21 cellular contexts compared by ENCODE assay signal in the genomic region with DNA sequence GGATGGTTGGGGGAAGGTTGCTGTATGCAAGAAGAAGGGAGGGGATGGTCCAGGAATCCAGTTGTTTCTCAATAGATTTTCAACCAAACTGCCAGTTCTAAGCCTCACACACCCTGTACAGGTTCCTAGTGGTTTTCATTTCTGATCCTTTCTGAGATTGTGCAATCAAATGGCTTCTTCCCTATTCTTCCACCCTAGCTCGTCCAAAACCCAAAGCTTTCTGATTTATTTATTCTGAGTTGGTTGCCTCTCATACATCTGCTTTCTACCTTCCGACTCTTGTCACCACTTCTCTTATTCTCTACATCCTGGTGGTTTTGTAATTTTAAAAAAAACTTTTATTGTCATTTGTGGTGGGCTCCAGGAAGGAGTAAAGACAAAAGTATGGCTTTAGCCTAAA. TPM values are rescaled to one million over a fixed set of nuclear protein-coding genes. Genes with fewer than 3 reads are reported as not detected.
DNase-seq lines count a peak whose midpoint lies in the region; ATAC-seq and TF ChIP-seq lines count a peak whose summit lies in the region.
"Had no signal": no experiment of that assay in that cellular context is flagged by ENCODE, and none has a peak within 500 bp of the region (broad histone marks: within the 10 kb centered on the region; RNA-seq: fewer than 3 reads in every experiment).

No MANE protein-coding gene starts in this region.

- no peak overlapping the region for H3K4me3 Mint-ChIP-seq in activated T-helper 2 cell treated with anti-CD3 and anti-CD28 coated beads, Interferon-gamma antibody, Interleukin-2, Interleukin-4, amounts not matched to agents 10 μg/mL and 5 μg/mL and 100 μg/mL, durations not matched to agents 14 hours and 24 hours and 36 hours (ENCODE audit: low read depth)
- H3K4me3 Mint-ChIP-seq in type B pancreatic cell: no peak overlapping the region

- H3K27ac Mint-ChIP-seq in activated T-helper 2 cell treated with anti-CD3 and anti-CD28 coated beads, Interferon-gamma antibody, Interleukin-2, Interleukin-4, amounts not matched to agents 10 μg/mL and 5 μg/mL and 100 μg/mL, durations not matched to agents 14 hours and 24 hours and 36 hours: no peak overlapping the region
- H3K27ac Mint-ChIP-seq in type B pancreatic cell: no peak overlapping the region

- no peaks in the 10 kb centered on the region for H3K36me3 Mint-ChIP-seq in activated T-helper 2 cell treated with anti-CD3 and anti-CD28 coated beads, Interferon-gamma antibody, Interleukin-2, Interleukin-4, amounts not matched to agents 10 μg/mL and 5 μg/mL and 100 μg/mL, durations not matched to agents 14 hours and 24 hours and 36 hours (ENCODE audit: low read depth)
- H3K36me3 Mint-ChIP-seq in type B pancreatic cell: no peaks in the 10 kb centered on the region

- no peak for ATAC-seq in HG02642 (IDR thresholded peaks at IDR 0.05; ENCODE audit: poor library complexity, unreplicated experiment)
- ATAC-seq: Right ventricle myocardium inferior had no signal

- no peaks in the 10 kb centered on the region for H3K27me3 ChIP-seq in HL-60 (ENCODE audit: insufficient read depth, poor library complexity, severe bottlenecking)
- H3K27me3 ChIP-seq: BLaER1 had no signal

- H3K4me3 ChIP-seq in HL-60 (replicated peaks; ENCODE audit: insufficient read depth, low read length): no peak overlapping the region
- H3K4me3 ChIP-seq: BLaER1, HAP-1, SK-N-MC had no signal

- no peak overlapping the region for H3K27ac ChIP-seq in HL-60 (replicated peaks)
- H3K27ac ChIP-seq: BLaER1, KMS-11, SK-N-MC had no signal

- H3K27me3 Mint-ChIP-seq in activated T-helper 2 cell treated with anti-CD3 and anti-CD28 coated beads, Interferon-gamma antibody, Interleukin-2, Interleukin-4, amounts not matched to agents 10 μg/mL and 5 μg/mL and 100 μg/mL, durations not matched to agents 14 hours and 24 hours and 36 hours (ENCODE audit: low read depth): peaks cover 13% of the 10 kb centered on the region
- H3K27me3 Mint-ChIP-seq in type B pancreatic cell: no peaks in the 10 kb centered on the region

- TF ChIP-seq CTCF in HL-60 (IDR thresholded peaks at IDR 0.05; ENCODE audit: insufficient read depth, low read length) (no peak), type B pancreatic cell (conservative IDR thresholded peaks at IDR 0.05) (no peak)

- no peaks in the 10 kb centered on the region for H3K9me3 Mint-ChIP-seq in activated T-helper 2 cell treated with anti-CD3 and anti-CD28 coated beads, Interferon-gamma antibody, Interleukin-2, Interleukin-4, amounts not matched to agents 10 μg/mL and 5 μg/mL and 100 μg/mL, durations not matched to agents 14 hours and 24 hours and 36 hours
- H3K9me3 Mint-ChIP-seq in type B pancreatic cell: no peaks in the 10 kb centered on the region

- intact Hi-C loops in activated T-helper 2 cell treated with anti-CD3 and anti-CD28 coated beads, Interferon-gamma antibody, Interleukin-2, Interleukin-4, amounts not matched to agents 10 μg/mL and 5 μg/mL and 100 μg/mL, durations not matched to agents 14 hours and 24 hours and 36 hours (cut with micrococcal nuclease): no loop called here

- H3K4me1 Mint-ChIP-seq in activated T-helper 2 cell treated with anti-CD3 and anti-CD28 coated beads, Interferon-gamma antibody, Interleukin-2, Interleukin-4, amounts not matched to agents 10 μg/mL and 5 μg/mL and 100 μg/mL, durations not matched to agents 14 hours and 24 hours and 36 hours (ENCODE audit: low read depth): no peaks in the 10 kb centered on the region
- no peaks in the 10 kb centered on the region for H3K4me1 Mint-ChIP-seq in type B pancreatic cell (ENCODE audit: unreplicated experiment)

- DNase-seq in AML-193 (lab: John Stamatoyannopoulos, UW): peak; percentile 34 to 44
- DNase-seq in HL-60 (ENCODE audit: low read depth in 1 of 2, low spot score in 1 of 2): peak; percentile 4 to 46
- peak; percentile 98 for DNase-seq in MV-4-11 (lab: John Stamatoyannopoulos, UW)
- DNase-seq in SKM-1 (lab: John Stamatoyannopoulos, UW; ENCODE audit: unreplicated experiment): peak; percentile 46
- DNase-seq in NCI-H2227 (lab: John Stamatoyannopoulos, UW; ENCODE audit: unreplicated experiment): no peak
- DNase-seq in activated T-helper 2 cell treated with anti-CD3 and anti-CD28 coated beads, Interferon-gamma antibody, Interleukin-2, Interleukin-4, amounts not matched to agents 10 μg/mL and 5 μg/mL and 100 μg/mL, durations not matched to agents 14 hours and 24 hours and 36 hours (ENCODE audit: low spot score): no peak
- no peak for DNase-seq in type B pancreatic cell (ENCODE audit: extremely low spot score, unreplicated experiment)
- DNase-seq: NCI-H1105, NCI-H2081, NCI-H2171 treated with DMSO at 0.1 percent for 48 hours, NCI-H510A, T-helper 1 cell, T-helper 9 cell had no signal

RNA-seq across cellular contexts. Expression of a gene that starts 12.6 kb away (rescaled TPM):
- total RNA-seq in activated T-helper 2 cell treated with anti-CD3 and anti-CD28 coated beads, Interferon-gamma antibody, Interleukin-2, Interleukin-4, amounts not matched to agents 10 μg/mL and 5 μg/mL and 100 μg/mL, durations not matched to agents 14 hours and 24 hours and 36 hours: not detected in 2 replicates
- total RNA-seq in type B pancreatic cell (ENCODE audit: low replicate concordance): not detected in 2 replicates
- total RNA-seq: A172, M059J, Right ventricle myocardium inferior had no signal

RNA-seq across cellular contexts. Expression of a gene that starts 22.6 kb away (rescaled TPM):
- total RNA-seq in activated T-helper 2 cell treated with anti-CD3 and anti-CD28 coated beads, Interferon-gamma antibody, Interleukin-2, Interleukin-4, amounts not matched to agents 10 μg/mL and 5 μg/mL and 100 μg/mL, durations not matched to agents 14 hours and 24 hours and 36 hours: not detected in 2 replicates
- not detected in 2 replicates for total RNA-seq in type B pancreatic cell (ENCODE audit: low replicate concordance)
- total RNA-seq: A172, M059J, Right ventricle myocardium inferior had no signal

RNA-seq across cellular contexts. Expression of a gene that starts 43.1 kb away (rescaled TPM):
- not detected in 2 replicates for total RNA-seq in activated T-helper 2 cell treated with anti-CD3 and anti-CD28 coated beads, Interferon-gamma antibody, Interleukin-2, Interleukin-4, amounts not matched to agents 10 μg/mL and 5 μg/mL and 100 μg/mL, durations not matched to agents 14 hours and 24 hours and 36 hours
- total RNA-seq in type B pancreatic cell (ENCODE audit: low replicate concordance): not detected in 2 replicates
- total RNA-seq: A172, M059J, Right ventricle myocardium inferior had no signal

RNA-seq across cellular contexts. Expression of a gene that starts 55.0 kb away (rescaled TPM):
- not detected in 2 replicates for total RNA-seq in activated T-helper 2 cell treated with anti-CD3 and anti-CD28 coated beads, Interferon-gamma antibody, Interleukin-2, Interleukin-4, amounts not matched to agents 10 μg/mL and 5 μg/mL and 100 μg/mL, durations not matched to agents 14 hours and 24 hours and 36 hours
- not detected in 2 replicates for total RNA-seq in type B pancreatic cell (ENCODE audit: low replicate concordance)
- total RNA-seq: A172, M059J, Right ventricle myocardium inferior had no signal

RNA-seq across cellular contexts. Expression of a gene that starts 59.5 kb away (rescaled TPM):
- not detected in 2 replicates for total RNA-seq in activated T-helper 2 cell treated with anti-CD3 and anti-CD28 coated beads, Interferon-gamma antibody, Interleukin-2, Interleukin-4, amounts not matched to agents 10 μg/mL and 5 μg/mL and 100 μg/mL, durations not matched to agents 14 hours and 24 hours and 36 hours
- not detected in 2 replicates for total RNA-seq in type B pancreatic cell (ENCODE audit: low replicate concordance)
- total RNA-seq: A172, M059J, Right ventricle myocardium inferior had no signal

Comparison
In these comparisons a context has a peak if more than half of its experiments do, and no peak if none do; other contexts are left out.
1. DNase-seq: peak in AML-193 (2 of 2), HL-60 (2 of 2), MV-4-11 (single experiment) and SKM-1 (single experiment); none in NCI-H2227 (single experiment), activated T-helper 2 cell treated with anti-CD3 and anti-CD28 coated beads, Interferon-gamma antibody, Interleukin-2, Interleukin-4, amounts not matched to agents 10 μg/mL and 5 μg/mL and 100 μg/mL, durations not matched to agents 14 hours and 24 hours and 36 hours (single experiment) and type B pancreatic cell (single experiment).